1 cellular context compared by ENCODE assay signal in genomic region chr11:123247498-123247799, GRCh38.
TF ChIP-seq lines count a peak whose summit lies in the region.

No MANE protein-coding gene starts in this region.

TF ChIP-seq in IMR-90, 13 proteins besides CTCF, POLR2A, EP300 and RAD21 (continued from another document):
- TF ChIP-seq RCOR1 (IDR thresholded peaks at IDR 0.05; ENCODE audit: insufficient replicate concordance, low read length) (no peak), SMC3 (IDR thresholded peaks at IDR 0.05; ENCODE audit: low read depth, low read length) (no peak), MAZ (IDR thresholded peaks at IDR 0.05; ENCODE audit: borderline replicate concordance, low read depth, low read length) (no peak), BHLHE40 (IDR thresholded peaks at IDR 0.05; ENCODE audit: low read depth, low read length) (no peak), MAFK (IDR thresholded peaks at IDR 0.05; ENCODE audit: low read depth, low read length) (no peak), NFE2L2 (IDR thresholded peaks at IDR 0.05; ENCODE audit: low read depth, low read length) (no peak)
- TF ChIP-seq, protein P1, sequence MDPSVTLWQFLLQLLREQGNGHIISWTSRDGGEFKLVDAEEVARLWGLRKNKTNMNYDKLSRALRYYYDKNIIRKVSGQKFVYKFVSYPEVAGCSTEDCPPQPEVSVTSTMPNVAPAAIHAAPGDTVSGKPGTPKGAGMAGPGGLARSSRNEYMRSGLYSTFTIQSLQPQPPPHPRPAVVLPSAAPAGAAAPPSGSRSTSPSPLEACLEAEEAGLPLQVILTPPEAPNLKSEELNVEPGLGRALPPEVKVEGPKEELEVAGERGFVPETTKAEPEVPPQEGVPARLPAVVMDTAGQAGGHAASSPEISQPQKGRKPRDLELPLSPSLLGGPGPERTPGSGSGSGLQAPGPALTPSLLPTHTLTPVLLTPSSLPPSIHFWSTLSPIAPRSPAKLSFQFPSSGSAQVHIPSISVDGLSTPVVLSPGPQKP (IDR thresholded peaks at IDR 0.05; ENCODE audit: borderline replicate concordance, low read depth, low read length): no peak
